In the genomic region with DNA sequence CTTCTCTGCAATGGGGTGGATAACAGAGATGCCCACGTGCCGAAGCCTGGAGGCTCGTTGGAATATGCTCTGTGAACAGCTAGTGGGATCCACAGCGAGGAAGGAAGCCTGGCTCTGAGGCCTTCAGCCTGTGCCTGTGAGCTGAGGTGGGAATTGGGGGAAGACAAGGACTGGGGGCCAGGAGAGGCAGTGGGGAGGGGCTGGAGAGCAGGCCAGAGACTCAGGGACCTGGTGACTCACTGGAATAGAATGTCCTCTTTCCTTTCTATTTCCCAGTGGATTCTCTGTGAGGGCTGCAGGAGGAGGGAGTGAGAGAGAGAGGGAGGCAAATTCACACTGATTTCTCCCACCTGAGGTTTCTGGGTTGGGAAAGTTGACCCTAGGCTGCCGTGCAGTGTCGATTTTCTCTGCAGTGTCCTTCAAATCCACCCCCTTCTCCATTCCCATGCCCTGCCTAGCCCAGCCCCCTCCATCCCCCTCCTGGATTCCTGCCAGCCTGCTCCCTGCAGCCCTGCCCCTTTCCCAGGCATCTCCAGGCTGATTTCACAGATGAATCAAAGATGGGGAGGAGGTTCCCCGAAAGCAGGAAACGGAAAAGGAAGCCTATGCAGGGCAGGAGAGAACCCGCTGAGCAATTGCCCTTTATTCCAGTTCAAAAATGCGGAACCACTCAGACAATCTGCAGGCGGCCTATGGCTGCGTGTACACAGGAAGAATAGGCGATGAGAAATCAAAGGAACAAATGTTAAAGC, we compare ENCODE assay signal across 9 cellular contexts. TPM values are rescaled to one million over a fixed set of nuclear protein-coding genes. Genes with fewer than 3 reads are reported as not detected.
DNase-seq lines count a peak whose midpoint lies in the region; ATAC-seq, FAIRE-seq and TF ChIP-seq lines count a peak whose summit lies in the region.
"Had no signal": no experiment of that assay in that cellular context is flagged by ENCODE, and none has a peak within 500 bp of the region (broad histone marks: within the 10 kb centered on the region; RNA-seq: fewer than 3 reads in every experiment).

No MANE protein-coding gene starts in this region.

- H3K27me3 Mint-ChIP-seq in endodermal cell (ENCODE audit: insufficient read depth): peaks cover 11% of the 10 kb centered on the region

- 44 to 54% methylated on average over 9 to 13 of the region's 13 CpGs for WGBS in endodermal cell (ENCODE audit: insufficient coverage in 1 of 2, insufficient read length in 1 of 2), 2 experiments
- WGBS in mesenchymal stem cell: 2% methylated on average over 11 of the region's 13 CpGs

- peak overlapping the region; percentile 46 to 96 for H2BK12ac ChIP-seq in mesenchymal stem cell (ENCODE audit: low read length in 2 of 2)

- peaks cover 13% of the 10 kb centered on the region for H3K4me1 ChIP-seq in endodermal cell (ENCODE audit: control insufficient read depth, insufficient read depth, low read length)
- peaks cover 54% of the 10 kb centered on the region for H3K4me1 ChIP-seq in mesenchymal stem cell (ENCODE audit: control insufficient read depth, insufficient read depth, low read depth, low read length)

- H3K27ac Mint-ChIP-seq in endodermal cell: peak overlapping the region; percentile 87

- FAIRE-seq in RCC 7860 (lab: Jason Lieb, UNC): peak; percentile 88
- FAIRE-seq in urothelium cell line (lab: Jason Lieb, UNC): peak; percentile 77
- FAIRE-seq: colon had no signal

- no peaks in the 10 kb centered on the region for H3K79me1 ChIP-seq in mesenchymal stem cell (replicated peaks; ENCODE audit: low read length, poor library complexity, severe bottlenecking)

- peak overlapping the region; percentile 85 for H3K27ac ChIP-seq in endodermal cell (ENCODE audit: low read depth, low read length)
- peak overlapping the region; percentile 97 for H3K27ac ChIP-seq in mesenchymal stem cell (ENCODE audit: low read length, poor library complexity, severe bottlenecking)

- H2AFZ ChIP-seq in mesenchymal stem cell (ENCODE audit: low read depth, low read length): no peak overlapping the region

- peak overlapping the region; percentile 97 for H2BK15ac ChIP-seq in mesenchymal stem cell (ENCODE audit: low read depth, poor library complexity, severe bottlenecking)

- H3K9ac ChIP-seq in endodermal cell (ENCODE audit: extremely low read depth, low read length, poor library complexity, severe bottlenecking) (peak overlapping the region; percentile 8), mesenchymal stem cell (ENCODE audit: low read length) (peak overlapping the region; percentile 86)

- ATAC-seq in HG02870 (IDR thresholded peaks at IDR 0.05; ENCODE audit: unreplicated experiment): no peak

- peak overlapping the region; percentile 36 to 86 for H3K14ac ChIP-seq in mesenchymal stem cell (ENCODE audit: low read length in 2 of 2)

- H4K8ac ChIP-seq in mesenchymal stem cell (ENCODE audit: low read length): peak overlapping the region; percentile 99

- peak overlapping the region; percentile 84 to 99 for H3K18ac ChIP-seq in mesenchymal stem cell (ENCODE audit: low read depth in 1 of 2, low read length in 2 of 2)

- TF ChIP-seq CTCF in GM20000 (IDR thresholded peaks at IDR 0.05; ENCODE audit: extremely low read depth, missing control alignments) (no peak), endodermal cell (conservative IDR thresholded peaks at IDR 0.05) (no peak)

- H3K27me3 ChIP-seq in endodermal cell (ENCODE audit: control insufficient read depth, insufficient read depth, low read length, poor library complexity, severe bottlenecking): no peaks in the 10 kb centered on the region
- no peaks in the 10 kb centered on the region for H3K27me3 ChIP-seq in mesenchymal stem cell (ENCODE audit: control insufficient read depth in 1 of 2, insufficient read depth in 1 of 2, low read length in 2 of 2)

- H3K36me3 ChIP-seq in endodermal cell (ENCODE audit: control insufficient read depth, insufficient read depth, low read length) (no peaks in the 10 kb centered on the region), mesenchymal stem cell (ENCODE audit: control insufficient read depth in 1 of 2, insufficient read depth in 2 of 2, low read depth in 1 of 2, low read length in 2 of 2) (no peaks in the 10 kb centered on the region)

- peak overlapping the region; percentile 25 to 28 for H3K23ac ChIP-seq in mesenchymal stem cell (ENCODE audit: low read length in 2 of 2)

- no peak overlapping the region for H3K4me3 Mint-ChIP-seq in endodermal cell

- peak overlapping the region; percentile 36 for H3K4me2 ChIP-seq in mesenchymal stem cell (ENCODE audit: low read length, poor library complexity, severe bottlenecking)

- H3K4ac ChIP-seq in mesenchymal stem cell (ENCODE audit: low read depth in 1 of 2, low read length in 2 of 2): peak overlapping the region; percentile 86 to 100

- peak overlapping the region; percentile 97 for H2AK5ac ChIP-seq in mesenchymal stem cell (ENCODE audit: low read length, severe bottlenecking)

- H3K36me3 Mint-ChIP-seq in endodermal cell (ENCODE audit: low read depth): no peaks in the 10 kb centered on the region

- H3K4me1 Mint-ChIP-seq in endodermal cell: peaks cover 29% of the 10 kb centered on the region

- peak overlapping the region; percentile 99 for H4K91ac ChIP-seq in mesenchymal stem cell (ENCODE audit: low read length)

- peak overlapping the region; percentile 99 for H2BK120ac ChIP-seq in mesenchymal stem cell (ENCODE audit: low read depth, low read length)

- H3K9me3 ChIP-seq in endodermal cell (ENCODE audit: control insufficient read depth, low read length) (no peaks in the 10 kb centered on the region), mesenchymal stem cell (ENCODE audit: control insufficient read depth, low read length) (no peaks in the 10 kb centered on the region)

- peak overlapping the region; percentile 90 for H2BK5ac ChIP-seq in mesenchymal stem cell (ENCODE audit: low read depth, low read length, poor library complexity, severe bottlenecking)

- peak; percentile 67 for DNase-seq in 8988T
- peak; percentile 27 for DNase-seq in GM20000 (ENCODE audit: low spot score)
- DNase-seq in RCC 7860 (ENCODE audit: low spot score): peak; percentile 90
- peak; percentile 90 for DNase-seq in endodermal cell
- DNase-seq in mesenchymal stem cell: peak; percentile 93
- peak; percentile 91 for DNase-seq in urothelium cell line (ENCODE audit: low spot score)
- no peak for DNase-seq in NCI-H146 (lab: John Stamatoyannopoulos, UW)

- H3K4me3 ChIP-seq in endodermal cell (ENCODE audit: low read length) (no peak overlapping the region), mesenchymal stem cell (ENCODE audit: insufficient read depth in 1 of 2, low read depth in 1 of 2, low read length in 2 of 2) (peak overlapping the region in 1 of 2 experiments; percentile 61)

- H3K9me3 Mint-ChIP-seq in endodermal cell: no peaks in the 10 kb centered on the region

RNA-seq across cellular contexts. Expression of a gene that starts 1.4 kb away (rescaled TPM):
- total RNA-seq in endodermal cell: under 1 TPM in 1 of 2 donors, not detected in 1; 0.29 TPM
- polyA plus RNA-seq in endodermal cell (2013, experiment 1 of 2): not detected
- not detected for polyA plus RNA-seq in endodermal cell (2013, experiment 2 of 2)
- 0.28 TPM for polyA plus RNA-seq in mesenchymal stem cell (2013, experiment 1 of 2)
- 0.27 TPM for polyA plus RNA-seq in mesenchymal stem cell (2013, experiment 2 of 2)

RNA-seq across cellular contexts. Expression of a gene that starts 1.9 kb away (rescaled TPM):
- total RNA-seq in endodermal cell: not detected
- not detected for polyA plus RNA-seq in endodermal cell (2013, experiment 1 of 2)
- not detected for polyA plus RNA-seq in endodermal cell (2013, experiment 2 of 2)
- polyA plus RNA-seq in mesenchymal stem cell (2013, experiment 1 of 2): 1.7 TPM
- polyA plus RNA-seq in mesenchymal stem cell (2013, experiment 2 of 2): 2.2 TPM

RNA-seq across cellular contexts. Expression of a gene that starts 37.7 kb away (rescaled TPM):
- not detected for total RNA-seq in endodermal cell
- not detected for polyA plus RNA-seq in endodermal cell (2013, experiment 1 of 2)
- polyA plus RNA-seq in endodermal cell (2013, experiment 2 of 2): not detected
- polyA plus RNA-seq in mesenchymal stem cell (2013, experiment 1 of 2): not detected
- polyA plus RNA-seq in mesenchymal stem cell (2013, experiment 2 of 2): not detected

RNA-seq across cellular contexts. Expression of a gene that starts 50.0 kb away (rescaled TPM):
- not detected for total RNA-seq in endodermal cell
- polyA plus RNA-seq in endodermal cell (2013, experiment 1 of 2): not detected
- polyA plus RNA-seq in endodermal cell (2013, experiment 2 of 2): not detected
- polyA plus RNA-seq in mesenchymal stem cell (2013, experiment 1 of 2): not detected
- not detected for polyA plus RNA-seq in mesenchymal stem cell (2013, experiment 2 of 2)
